In the genomic region with DNA sequence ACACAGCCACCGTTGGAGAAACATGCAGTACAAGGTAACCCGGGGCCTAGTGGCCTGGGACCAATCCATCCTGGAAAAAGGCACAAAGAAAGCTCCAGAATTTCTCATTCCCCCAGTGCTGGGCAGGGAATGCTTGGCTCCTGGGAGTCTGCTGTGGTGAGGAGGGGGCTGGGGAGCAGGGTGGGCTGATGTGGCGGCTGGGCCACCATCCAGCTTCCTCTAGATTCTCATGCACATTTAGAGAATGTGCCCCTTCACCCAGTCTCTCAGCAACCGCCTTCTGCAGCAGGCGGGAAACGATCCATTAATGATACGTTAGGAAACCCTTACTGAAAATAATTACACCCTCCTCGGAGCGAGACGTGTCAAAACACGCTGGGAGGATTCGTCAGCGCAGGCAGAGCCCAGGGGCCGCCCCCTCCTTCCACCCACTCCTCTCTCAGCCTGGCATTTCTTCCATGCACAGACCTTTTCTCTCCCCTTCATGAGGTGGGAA, we compare ENCODE assay signal across 1 cellular context.
TF ChIP-seq lines count a peak whose summit lies in the region.

No MANE protein-coding gene starts in this region.

TF ChIP-seq in HEK293, 187 proteins besides CTCF, POLR2A, EP300 and RAD21 (continued from another document):
- peak; percentile 49; the same call in 1 of the 2 replicates for TF ChIP-seq MZF1 (tag by site-specific recombination; IDR thresholded peaks at IDR 0.05; ENCODE audit: borderline replicate concordance)
- TF ChIP-seq ZNF366 (tag by site-specific recombination; conservative IDR thresholded peaks at IDR 0.05) = peak; percentile 67; the same call in 1 of the 2 replicates
- peak; percentile 92 for TF ChIP-seq ZXDB (tag by site-specific recombination; IDR thresholded peaks at IDR 0.05)
- TF ChIP-seq OSR2 (tag by site-specific recombination; IDR thresholded peaks at IDR 0.05) = peak; percentile 71
- TF ChIP-seq IKZF3 (tag by site-specific recombination; IDR thresholded peaks at IDR 0.05) = peak; percentile 73
